ENCODE assay signal across 12 cellular contexts in the genomic region with DNA sequence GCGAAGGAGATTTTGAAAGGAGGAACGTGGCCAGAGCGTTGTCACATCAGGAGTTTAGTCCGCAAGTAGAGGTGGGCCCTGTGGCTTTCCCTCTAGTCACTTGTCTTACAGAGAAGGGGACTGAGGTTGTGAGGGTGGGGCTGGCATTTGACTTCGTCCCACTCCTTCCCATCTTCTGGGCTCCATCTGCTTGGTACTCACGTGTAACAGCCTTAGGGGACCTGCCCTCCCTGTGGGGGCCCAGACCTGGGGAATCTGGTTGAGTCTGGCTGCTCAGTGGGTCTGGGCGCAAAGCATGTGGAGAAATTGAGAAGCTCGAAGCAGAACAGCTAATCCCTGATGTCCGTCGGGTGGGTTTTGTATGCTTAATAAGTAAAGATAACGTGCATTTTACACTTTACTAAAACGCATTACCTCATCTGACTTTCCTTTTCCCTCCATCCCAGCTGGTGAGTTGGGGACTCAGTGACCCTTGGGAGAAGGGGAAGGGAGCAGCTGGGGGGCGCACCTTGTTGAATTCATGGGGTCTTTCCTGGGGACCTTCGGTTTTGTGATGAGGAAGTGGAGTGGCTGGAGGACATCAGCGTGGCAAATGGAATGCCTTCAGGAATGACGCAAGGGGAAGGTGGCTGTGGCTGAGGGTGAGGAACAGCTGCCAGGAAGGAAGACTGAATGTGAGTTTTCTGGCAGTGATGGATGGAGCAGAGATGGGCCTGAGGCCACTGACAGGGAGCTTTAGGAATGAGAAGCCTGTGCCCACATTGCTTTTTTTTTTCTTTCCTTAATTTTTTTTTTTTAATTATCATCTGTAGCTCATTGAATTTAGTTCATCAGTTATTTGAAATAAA. TPM values are rescaled to one million over a fixed set of nuclear protein-coding genes. Genes with fewer than 3 reads are reported as not detected.
A peak's percentile ranks its signal among the peaks of the same experiment; 100 is the strongest.
DNase-seq lines count a peak whose midpoint lies in the region; ATAC-seq and TF ChIP-seq lines count a peak whose summit lies in the region.
"Had no signal": no experiment of that assay in that cellular context is flagged by ENCODE, and none has a peak within 500 bp of the region (broad histone marks: within the 10 kb centered on the region; RNA-seq: fewer than 3 reads in every experiment).

No MANE protein-coding gene starts in this region.

- no peak overlapping the region for H3K4me3 ChIP-seq in Caco-2 (ENCODE audit: low read depth, low read length)
- H3K4me3 ChIP-seq in parathyroid adenoma (ENCODE audit: low read depth, low read length): no peak overlapping the region

- H3K36me3 Mint-ChIP-seq in Caco-2 (ENCODE audit: insufficient read depth, unreplicated experiment): peaks cover 10% of the 10 kb centered on the region

- no peaks in the 10 kb centered on the region for H3K27me3 Mint-ChIP-seq in Caco-2 (ENCODE audit: insufficient read depth, unreplicated experiment)
- H3K27me3 Mint-ChIP-seq: activated CD4-positive, alpha-beta T cell treated with anti-CD3 and anti-CD28 coated beads, Interleukin-2, amount 10 ng/mL, durations not matched to agents 24 days and 14 days had no signal

- H3K9me3 ChIP-seq in Caco-2: no peaks in the 10 kb centered on the region
- H3K9me3 ChIP-seq in parathyroid adenoma (ENCODE audit: control insufficient read depth, low read length): no peaks in the 10 kb centered on the region
- H3K9me3 ChIP-seq: neutrophil had no signal

- peaks cover 18% of the 10 kb centered on the region for H3K79me2 ChIP-seq in parathyroid adenoma

- DNase-seq in Caco-2 (peak in 1 of 2 experiments; percentile 24), SK-MEL-5 (ENCODE audit: low read depth, low spot score) (peak; percentile 70), fibroblast of peridontal ligament (ENCODE audit: extremely low read depth) (peak; percentile 73), NCI-H2171 treated with DMSO at 0.1 percent for 48 hours (lab: John Stamatoyannopoulos, UW) (no peak), globus pallidus (ENCODE audit: low spot score) (no peak)
- DNase-seq in activated CD4-positive, CD25-positive, alpha-beta regulatory T cell treated with anti-CD3 and anti-CD28 coated beads, Interleukin-2, amount 50 U/mL, for 72 hours: no peak
- DNase-seq: activated CD4-positive, alpha-beta T cell treated with anti-CD3 and anti-CD28 coated beads, Interleukin-2, amount 10 ng/mL, durations not matched to agents 24 days and 14 days; NCI-H1092 treated with DMSO at 0.1 percent for 48 hours had no signal

- no peaks in the 10 kb centered on the region for H3K9me3 Mint-ChIP-seq in Caco-2 (ENCODE audit: unreplicated experiment)
- H3K9me3 Mint-ChIP-seq: activated CD4-positive, alpha-beta T cell treated with anti-CD3 and anti-CD28 coated beads, Interleukin-2, amount 10 ng/mL, durations not matched to agents 24 days and 14 days had no signal

- H2AFZ ChIP-seq in parathyroid adenoma: no peak overlapping the region

- no peak for ATAC-seq in GM21381 (IDR thresholded peaks at IDR 0.05; ENCODE audit: unreplicated experiment)
- ATAC-seq: HCT116 had no signal

- no peak overlapping the region for H3K9ac ChIP-seq in parathyroid adenoma

- CTCF ChIA-PET in Caco-2 (lab: Charles Lee): no interaction called here

- intact Hi-C loops in Caco-2 (cut with micrococcal nuclease; ENCODE audit: unreplicated experiment): no loop called here

- in situ Hi-C loops in SK-MEL-5 (cut with HindIII; ENCODE audit: low pct_unique_long_range_greater_than_20kb, low sequenced_read_pairs): no loop called here

- H3K27ac Mint-ChIP-seq in Caco-2 (ENCODE audit: unreplicated experiment): peak overlapping the region; percentile 10
- H3K27ac Mint-ChIP-seq: activated CD4-positive, alpha-beta T cell treated with anti-CD3 and anti-CD28 coated beads, Interleukin-2, amount 10 ng/mL, durations not matched to agents 24 days and 14 days had no signal

- no peak overlapping the region for H3K4me3 Mint-ChIP-seq in Caco-2 (ENCODE audit: unreplicated experiment)
- H3K4me3 Mint-ChIP-seq: activated CD4-positive, alpha-beta T cell treated with anti-CD3 and anti-CD28 coated beads, Interleukin-2, amount 10 ng/mL, durations not matched to agents 24 days and 14 days had no signal

- peaks cover 27% of the 10 kb centered on the region for H3K4me1 ChIP-seq in Caco-2
- H3K4me1 ChIP-seq in parathyroid adenoma: no peaks in the 10 kb centered on the region

- peak overlapping the region; percentile 36 for H3K27ac ChIP-seq in parathyroid adenoma
- H3K27ac ChIP-seq: neutrophil had no signal

- POLR2A ChIA-PET in Caco-2 (lab: Charles Lee): no interaction called here

- H3K36me3 ChIP-seq in Caco-2 (ENCODE audit: control insufficient read depth, insufficient read depth, low read length): no peaks in the 10 kb centered on the region; the same call in 1 of the 2 replicates
- no peaks in the 10 kb centered on the region for H3K36me3 ChIP-seq in parathyroid adenoma (ENCODE audit: control insufficient read depth, insufficient read depth, low read length)
- H3K36me3 ChIP-seq: neutrophil had no signal

- BruUV-seq in Caco-2 (replicated peaks; lab: Mats Ljungman, UMichigan): no TSS peak

- H3K4me2 ChIP-seq in parathyroid adenoma (ENCODE audit: low read length): no peak overlapping the region

- H3K27me3 ChIP-seq in Caco-2 (replicated peaks; ENCODE audit: control insufficient read depth, insufficient read depth, low read length): no peaks in the 10 kb centered on the region
- no peaks in the 10 kb centered on the region for H3K27me3 ChIP-seq in parathyroid adenoma (ENCODE audit: control insufficient read depth, insufficient read depth, low read length)
- H3K27me3 ChIP-seq: neutrophil had no signal

- peaks cover 26% of the 10 kb centered on the region for H3K4me1 Mint-ChIP-seq in Caco-2 (ENCODE audit: low read depth, unreplicated experiment)
- H3K4me1 Mint-ChIP-seq: activated CD4-positive, alpha-beta T cell treated with anti-CD3 and anti-CD28 coated beads, Interleukin-2, amount 10 ng/mL, durations not matched to agents 24 days and 14 days had no signal

- TF ChIP-seq CTCF in Caco-2 (IDR thresholded peaks at IDR 0.05; ENCODE audit: insufficient read depth in 1 of 2, low read depth in 1 of 2, low read length in 1 of 2, severe bottlenecking in 1 of 2, unreplicated experiment in 1 of 2) (no peak), parathyroid adenoma (IDR thresholded peaks at IDR 0.05) (no peak)

RNA-seq across cellular contexts. Expression of a gene that starts 44.8 kb away (rescaled TPM):
- 25.6 and 27.8 TPM in 2 replicates for total RNA-seq in Caco-2 (2022)
- total RNA-seq in SK-MEL-5 (2014; rRNA removed; shearing (Covaris generic)): 16.1 and 17.6 TPM in 2 replicates
- polyA plus RNA-seq in SK-MEL-5 (2015; cell fraction: cytosol; rRNA removed): 18.8 and 26.4 TPM in 2 replicates
- 36.2 and 40.4 TPM in 2 replicates for polyA plus RNA-seq in SK-MEL-5 (2015; cell fraction: nucleus; rRNA removed)

Comparison
In these comparisons a context has a peak if more than half of its experiments do, and no peak if none do; other contexts are left out.
1. DNase-seq: peak in SK-MEL-5 (single experiment) and fibroblast of peridontal ligament (single experiment); none in NCI-H2171 treated with DMSO at 0.1 percent for 48 hours (single experiment), globus pallidus (single experiment) and activated CD4-positive, CD25-positive, alpha-beta regulatory T cell treated with anti-CD3 and anti-CD28 coated beads, Interleukin-2, amount 50 U/mL, for 72 hours (single experiment).